In the genomic region with DNA sequence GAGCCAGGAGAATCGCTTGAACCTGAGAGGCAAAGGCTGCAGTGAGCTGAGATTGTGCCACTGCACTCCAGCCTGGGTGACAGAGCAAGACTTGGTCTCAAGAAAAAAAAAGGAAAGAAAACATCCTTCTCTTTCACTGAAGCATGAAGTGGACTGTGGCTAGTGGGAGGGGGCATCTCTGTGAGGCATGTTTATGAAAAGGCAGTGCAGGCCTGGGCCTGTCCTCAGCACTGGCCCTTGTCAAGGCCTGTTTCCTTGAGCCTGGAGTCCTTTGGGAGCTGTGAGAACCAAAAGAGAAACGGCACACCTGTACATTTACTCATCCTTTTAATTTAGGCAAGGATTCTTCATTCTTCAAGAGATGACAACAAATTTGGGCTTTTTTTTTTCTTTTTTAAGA, we compare ENCODE assay signal across 22 cellular contexts. TPM values are rescaled to one million over a fixed set of nuclear protein-coding genes. Genes with fewer than 3 reads are reported as not detected.
DNase-seq lines count a peak whose midpoint lies in the region; ATAC-seq, FAIRE-seq and TF ChIP-seq lines count a peak whose summit lies in the region.
"Had no signal": no experiment of that assay in that cellular context is flagged by ENCODE, and none has a peak within 500 bp of the region (broad histone marks: within the 10 kb centered on the region; RNA-seq: fewer than 3 reads in every experiment).

No MANE protein-coding gene starts in this region.

- peaks cover 5% of the 10 kb centered on the region; the same call in 1 of the 2 replicates for H3K9me3 Mint-ChIP-seq in HFFc6
- H3K9me3 Mint-ChIP-seq: activated B cell treated with CpG ODN at 0.5 μM for 24 hours; activated naive CD8-positive, alpha-beta T cell treated with anti-CD3 and anti-CD28 coated beads, Interleukin-2, amount 10 ng/mL, durations not matched to agents 7 days and 5 days; activated T-cell treated with anti-CD3 and anti-CD28 coated beads, Interleukin-2, amount 50 U/mL, for 72 hours had no signal

- no peaks in the 10 kb centered on the region for H3K4me1 ChIP-seq in HEK293 (ENCODE audit: control insufficient read depth, insufficient read depth, low read length)

- FAIRE-seq in bronchial epithelial cell (lab: Jason Lieb, UNC): no peak
- FAIRE-seq: frontal cortex, G401.6, HepG2, urothelium cell line had no signal

- CTCF ChIA-PET in HEK293 (lab: Yijun Ruan, JAX): interaction anchor here (0.6 to 1.3 kb wide), 3 partner anchors 8 to 140 kb away, joined by 3 to 4 read pairs (median 4); no protein-coding TSS in a partner anchor

- H3K4me3 ChIP-seq in HEK293 (ENCODE audit: low read depth, low read length): no peak overlapping the region
- H3K4me3 ChIP-seq in bronchial epithelial cell (ENCODE audit: low read depth, low read length): no peak overlapping the region

- peaks cover 23% of the 10 kb centered on the region for H3K27me3 Mint-ChIP-seq in HFFc6 (ENCODE audit: insufficient read depth)

- H3K27ac ChIP-seq in HEK293 (ENCODE audit: extremely low read depth, low read depth, low read length): 0 out of 2 replicates have a peak overlapping the region, but pooled peaks have one; percentile 24
- H3K27ac ChIP-seq: brain microvascular endothelial cell had no signal

- TF ChIP-seq CTCF in HEK293 (tag by site-specific recombination; IDR thresholded peaks at IDR 0.05) (no peak), bronchial epithelial cell (IDR thresholded peaks at IDR 0.05; ENCODE audit: insufficient read depth, low read length, severe bottlenecking) (no peak), HFFc6 (IDR thresholded peaks at IDR 0.05) (no peak)

- no peaks in the 10 kb centered on the region; the same call in 1 of the 2 replicates for H3K4me1 Mint-ChIP-seq in HFFc6 (ENCODE audit: low read depth)
- H3K4me1 Mint-ChIP-seq: activated B cell treated with CpG ODN at 0.5 μM for 24 hours; activated naive CD8-positive, alpha-beta T cell treated with anti-CD3 and anti-CD28 coated beads, Interleukin-2, amount 10 ng/mL, durations not matched to agents 7 days and 5 days; T-helper 17 cell had no signal

- no peak for ATAC-seq in GM19455 (IDR thresholded peaks at IDR 0.05; ENCODE audit: unreplicated experiment)
- ATAC-seq: activated T-cell treated with anti-CD3 and anti-CD28 coated beads, Interleukin-2, amount 50 U/mL, for 72 hours; HepG2; left ventricle myocardium superior; T-helper 17 cell had no signal

- no peak overlapping the region for H3K27ac Mint-ChIP-seq in HFFc6
- H3K27ac Mint-ChIP-seq: activated B cell treated with CpG ODN at 0.5 μM for 24 hours; activated naive CD8-positive, alpha-beta T cell treated with anti-CD3 and anti-CD28 coated beads, Interleukin-2, amount 10 ng/mL, durations not matched to agents 7 days and 5 days; T-helper 17 cell had no signal

- intact Hi-C loops in posterior vena cava (cut with DNase I): no loop called here

- H3K36me3 ChIP-seq in HEK293 (ENCODE audit: control insufficient read depth in 2 of 2, insufficient read depth in 1 of 2, low read length in 2 of 2): no peaks in the 10 kb centered on the region
- H3K36me3 ChIP-seq in bronchial epithelial cell (ENCODE audit: control insufficient read depth, insufficient read depth, low read length): no peaks in the 10 kb centered on the region
- H3K36me3 ChIP-seq: brain microvascular endothelial cell had no signal

- no peaks in the 10 kb centered on the region for H3K9me3 ChIP-seq in HEK293 (ENCODE audit: control insufficient read depth, insufficient read depth, low read depth, low read length)

- peak; percentile 61 to 71 for DNase-seq in NCI-H187 (lab: John Stamatoyannopoulos, UW)
- DNase-seq in bronchial epithelial cell (ENCODE audit: low read depth): peak; percentile 89
- peak; percentile 34 for DNase-seq in posterior vena cava (ENCODE audit: low spot score)
- DNase-seq in HFFc6: no peak
- DNase-seq in T-helper 2 cell: no peak
- DNase-seq: activated B cell treated with CpG ODN at 0.5 μM for 24 hours; activated CD8-positive, alpha-beta memory T cell treated with anti-CD3 and anti-CD28 coated beads for 24 hours; activated naive CD8-positive, alpha-beta T cell treated with anti-CD3 and anti-CD28 coated beads, Interleukin-2, amount 10 ng/mL, durations not matched to agents 7 days and 5 days; activated T-cell treated with anti-CD3 and anti-CD28 coated beads, Interleukin-2, amount 50 U/mL, for 72 hours; brain microvascular endothelial cell; COR-L47; cortex of kidney; left ventricle myocardium superior; SHP77; stimulated activated CD4-positive, alpha-beta T cell treated with anti-CD3 and anti-CD28 coated beads, Interleukin-2, amount 100 ng/mL, for 48 hours; T-helper 17 cell had no signal

- POLR2A ChIA-PET in HEK293 (lab: Yijun Ruan, JAX): interaction anchor here (0.9 to 1.0 kb wide), 2 partner anchors 9 to 170 kb away, joined by 3 to 8 read pairs; no protein-coding TSS in a partner anchor

- peaks cover 3% of the 10 kb centered on the region for H3K27me3 ChIP-seq in bronchial epithelial cell (ENCODE audit: control insufficient read depth, insufficient read depth, low read length)
- H3K27me3 ChIP-seq: brain microvascular endothelial cell had no signal

- H3K36me3 Mint-ChIP-seq in HFFc6 (ENCODE audit: low read depth): no peaks in the 10 kb centered on the region
- H3K36me3 Mint-ChIP-seq: activated naive CD8-positive, alpha-beta T cell treated with anti-CD3 and anti-CD28 coated beads, Interleukin-2, amount 10 ng/mL, durations not matched to agents 7 days and 5 days had no signal

- no peak overlapping the region for H3K4me3 Mint-ChIP-seq in HFFc6
- H3K4me3 Mint-ChIP-seq: activated B cell treated with CpG ODN at 0.5 μM for 24 hours; activated naive CD8-positive, alpha-beta T cell treated with anti-CD3 and anti-CD28 coated beads, Interleukin-2, amount 10 ng/mL, durations not matched to agents 7 days and 5 days; activated T-cell treated with anti-CD3 and anti-CD28 coated beads, Interleukin-2, amount 50 U/mL, for 72 hours; T-helper 17 cell had no signal

TF ChIP-seq in HEK293, 187 proteins besides CTCF, POLR2A, EP300 and RAD21:
- TF ChIP-seq ZNF266 (tag by site-specific recombination; IDR thresholded peaks at IDR 0.05; ENCODE audit: low read depth): no peak
- no peak for TF ChIP-seq KLF1 (tag by site-specific recombination; IDR thresholded peaks at IDR 0.05)
- no peak for TF ChIP-seq ZNF37A (tag by site-specific recombination; IDR thresholded peaks at IDR 0.05)
- 0 out of 2 replicates have a peak, but pooled peaks have one; percentile 19 for TF ChIP-seq TRIM28 (IDR thresholded peaks at IDR 0.05; ENCODE audit: borderline replicate concordance, low read length)
- TF ChIP-seq, protein P1, sequence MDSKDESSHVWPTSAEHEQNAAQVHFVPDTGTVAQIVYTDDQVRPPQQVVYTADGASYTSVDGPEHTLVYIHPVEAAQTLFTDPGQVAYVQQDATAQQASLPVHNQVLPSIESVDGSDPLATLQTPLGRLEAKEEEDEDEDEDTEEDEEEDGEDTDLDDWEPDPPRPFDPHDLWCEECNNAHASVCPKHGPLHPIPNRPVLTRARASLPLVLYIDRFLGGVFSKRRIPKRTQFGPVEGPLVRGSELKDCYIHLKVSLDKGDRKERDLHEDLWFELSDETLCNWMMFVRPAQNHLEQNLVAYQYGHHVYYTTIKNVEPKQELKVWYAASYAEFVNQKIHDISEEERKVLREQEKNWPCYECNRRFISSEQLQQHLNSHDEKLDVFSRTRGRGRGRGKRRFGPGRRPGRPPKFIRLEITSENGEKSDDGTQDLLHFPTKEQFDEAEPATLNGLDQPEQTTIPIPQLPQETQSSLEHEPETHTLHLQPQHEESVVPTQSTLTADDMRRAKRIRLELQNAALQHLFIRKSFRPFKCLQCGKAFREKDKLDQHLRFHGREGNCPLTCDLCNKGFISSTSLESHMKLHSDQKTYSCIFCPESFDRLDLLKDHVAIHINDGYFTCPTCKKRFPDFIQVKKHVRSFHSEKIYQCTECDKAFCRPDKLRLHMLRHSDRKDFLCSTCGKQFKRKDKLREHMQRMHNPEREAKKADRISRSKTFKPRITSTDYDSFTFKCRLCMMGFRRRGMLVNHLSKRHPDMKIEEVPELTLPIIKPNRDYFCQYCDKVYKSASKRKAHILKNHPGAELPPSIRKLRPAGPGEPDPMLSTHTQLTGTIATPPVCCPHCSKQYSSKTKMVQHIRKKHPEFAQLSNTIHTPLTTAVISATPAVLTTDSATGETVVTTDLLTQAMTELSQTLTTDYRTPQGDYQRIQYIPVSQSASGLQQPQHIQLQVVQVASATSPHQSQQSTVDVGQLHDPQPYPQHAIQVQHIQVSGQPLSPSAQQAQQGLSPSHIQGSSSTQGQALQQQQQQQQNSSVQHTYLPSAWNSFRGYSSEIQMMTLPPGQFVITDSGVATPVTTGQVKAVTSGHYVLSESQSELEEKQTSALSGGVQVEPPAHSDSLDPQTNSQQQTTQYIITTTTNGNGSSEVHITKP (tag by site-specific recombination; IDR thresholded peaks at IDR 0.05): 0 out of 2 replicates have a peak, but pooled peaks have one; percentile 31
- no peak for TF ChIP-seq ZSCAN23 (tag by site-specific recombination; IDR thresholded peaks at IDR 0.05)
- TF ChIP-seq YY1 (tag by site-specific recombination; IDR thresholded peaks at IDR 0.05): no peak
- TF ChIP-seq ZNF292 (tag by site-specific recombination; IDR thresholded peaks at IDR 0.05; ENCODE audit: borderline replicate concordance, low read depth): no peak
- TF ChIP-seq ZNF335 (tag by site-specific recombination; conservative IDR thresholded peaks at IDR 0.05): peak; percentile 47; the same call in 1 of the 2 replicates

RNA-seq across cellular contexts. Expression of a gene that starts 18.3 kb away (rescaled TPM):
- total RNA-seq in bronchial epithelial cell (45.8 and 51.5 TPM in 2 replicates), posterior vena cava (10 to 100 TPM; 35.9 to 39.2 TPM)
- total RNA-seq in HFFc6 (2021; fragmentation: NEBNext Ultra II Directional; extraction: Animal tissue kit (Norgen Biotek cat#: 25700)): 10 to 100 TPM; 60.6 to 65.9 (median 63.1) TPM

Comparison
In these comparisons a context has a peak if more than half of its experiments do, and no peak if none do; other contexts are left out.
1. DNase-seq: peak in NCI-H187 (2 of 2), bronchial epithelial cell (single experiment) and posterior vena cava (single experiment); none in HFFc6 (single experiment) and T-helper 2 cell (0 of 5).